8 cellular contexts compared by ENCODE assay signal in the genomic region with DNA sequence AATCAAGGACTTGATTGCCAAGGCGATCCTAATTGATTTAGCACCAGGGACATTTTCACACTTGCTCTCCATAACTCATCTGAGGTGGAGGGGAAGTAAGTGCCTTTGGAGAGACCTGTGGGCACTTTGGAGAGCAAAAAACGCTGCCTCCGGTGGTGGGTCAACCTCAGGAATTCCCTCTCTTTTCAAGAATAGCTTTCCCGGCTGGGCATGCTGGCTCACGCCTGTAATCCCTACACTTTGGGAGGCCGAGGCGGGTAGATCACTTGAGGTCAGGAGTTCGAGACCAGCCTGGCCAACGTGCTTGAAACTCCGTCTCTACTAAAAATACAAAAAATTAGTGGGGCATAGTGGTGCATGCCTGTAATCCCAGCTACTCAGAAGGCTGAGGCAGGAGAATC. TPM values are rescaled to one million over a fixed set of nuclear protein-coding genes. Genes with fewer than 3 reads are reported as not detected.
DNase-seq lines count a peak whose midpoint lies in the region; ATAC-seq and TF ChIP-seq lines count a peak whose summit lies in the region.

No MANE protein-coding gene starts in this region.

- peaks cover 0 to 5% of the 10 kb centered on the region in 2 donors for H3K27me3 Mint-ChIP-seq in T-cell
- H3K27me3 Mint-ChIP-seq in stimulated activated naive B cell treated with anti-CD40 and anti-IgM and Interleukin-4, amounts not matched to agents 10 μg/mL and 1 μg/mL and 100 μg/mL, for 72 hours = peaks cover 0 to 4% of the 10 kb centered on the region in 2 donors

- H3K4me1 Mint-ChIP-seq in T-cell = peaks cover 67 to 79% (median 77%) of the 10 kb centered on the region in 3 donors
- H3K4me1 Mint-ChIP-seq in stimulated activated naive B cell treated with anti-CD40 and anti-IgM and Interleukin-4, amounts not matched to agents 10 μg/mL and 1 μg/mL and 100 μg/mL, for 72 hours = peaks cover 20 to 63% of the 10 kb centered on the region in 2 donors

- no peaks in the 10 kb centered on the region for H3K9me3 Mint-ChIP-seq in T-cell
- H3K9me3 Mint-ChIP-seq in stimulated activated naive B cell treated with anti-CD40 and anti-IgM and Interleukin-4, amounts not matched to agents 10 μg/mL and 1 μg/mL and 100 μg/mL, for 72 hours = no peaks in the 10 kb centered on the region

- H3K4me3 ChIP-seq in fibroblast of mammary gland (ENCODE audit: control insufficient read depth, low read depth, low read length) = no peak overlapping the region

- CTCF ChIA-PET in T-cell (lab: Charles Lee) = interaction anchor here (0.9 to 1.9 kb wide), 5 partner anchors 32 to 40 kb away, joined by 3 to 6 read pairs (median 3); no protein-coding TSS in a partner anchor

- H3K4me3 Mint-ChIP-seq in T-cell = peak overlapping the region; percentile 76 to 89 (median 86)
- H3K4me3 Mint-ChIP-seq in stimulated activated naive B cell treated with anti-CD40 and anti-IgM and Interleukin-4, amounts not matched to agents 10 μg/mL and 1 μg/mL and 100 μg/mL, for 72 hours = peak overlapping the region; percentile 86 to 91

- POLR2A ChIA-PET in T-cell (lab: Charles Lee) = interaction anchor here (0.5 to 10.9 kb wide), 4 partner anchors 16 to 64 kb away, joined by 3 to 572 read pairs (median 136); no protein-coding TSS in a partner anchor

- H3K27ac Mint-ChIP-seq in T-cell = peak overlapping the region; percentile 93 to 99
- peak overlapping the region; percentile 98 for H3K27ac Mint-ChIP-seq in stimulated activated naive B cell treated with anti-CD40 and anti-IgM and Interleukin-4, amounts not matched to agents 10 μg/mL and 1 μg/mL and 100 μg/mL, for 72 hours

- no peak for TF ChIP-seq CTCF in fibroblast of mammary gland (conservative IDR thresholded peaks at IDR 0.05; ENCODE audit: control insufficient read depth, insufficient read depth, low read depth, low read length)

- DNase-seq in NCI-H82 (lab: John Stamatoyannopoulos, UW) (peak; percentile 52), NCI-H82 treated with DMSO at 0.1 percent for 48 hours (lab: John Stamatoyannopoulos, UW; ENCODE audit: unreplicated experiment) (no peak), T-cell (no peak), fibroblast of mammary gland (ENCODE audit: low read depth) (peak; percentile 57), midbrain (lab: John Stamatoyannopoulos, UW) (no peak), SW 1271 (lab: John Stamatoyannopoulos, UW) (no peak)
- no peak for DNase-seq in stimulated activated naive B cell treated with anti-CD40 and anti-IgM and Interleukin-4, amounts not matched to agents 10 μg/mL and 1 μg/mL and 100 μg/mL, for 72 hours

- H3K36me3 Mint-ChIP-seq in T-cell = no peaks in the 10 kb centered on the region
- H3K36me3 Mint-ChIP-seq in stimulated activated naive B cell treated with anti-CD40 and anti-IgM and Interleukin-4, amounts not matched to agents 10 μg/mL and 1 μg/mL and 100 μg/mL, for 72 hours = peaks cover 0 to 5% of the 10 kb centered on the region in 2 donors

- ATAC-seq in T-cell (replicated peaks in 1 of 4) (no peak), GM19035 (IDR thresholded peaks at IDR 0.05; ENCODE audit: unreplicated experiment) (no peak)
- ATAC-seq in stimulated activated naive B cell treated with anti-CD40 and anti-IgM and Interleukin-4, amounts not matched to agents 10 μg/mL and 1 μg/mL and 100 μg/mL, for 72 hours (replicated peaks) = no peak

RNA-seq across cellular contexts. Expression of gene PRPS1, which starts 49.2 kb away (rescaled TPM):
- total RNA-seq in T-cell = 10 to 100 TPM; 57.9 to 74.0 (median 60.7) TPM

Comparison
In these comparisons a context has a peak if more than half of its experiments do, and no peak if none do; other contexts are left out.
1. DNase-seq: peak in NCI-H82 (single experiment) and fibroblast of mammary gland (single experiment); none in NCI-H82 treated with DMSO at 0.1 percent for 48 hours (single experiment), T-cell (0 of 34), stimulated activated naive B cell treated with anti-CD40 and anti-IgM and Interleukin-4, amounts not matched to agents 10 μg/mL and 1 μg/mL and 100 μg/mL, for 72 hours (single experiment), midbrain (single experiment) and SW 1271 (0 of 2).